Comparison of ENCODE assay signal across 21 cellular contexts in genomic region chr1:206593351-206593925, GRCh38. TPM values are rescaled to one million over a fixed set of nuclear protein-coding genes. Genes with fewer than 3 reads are reported as not detected.
DNase-seq lines count a peak whose midpoint lies in the region; ATAC-seq and TF ChIP-seq lines count a peak whose summit lies in the region.
"Had no signal": no experiment of that assay in that cellular context is flagged by ENCODE, and none has a peak within 500 bp of the region (broad histone marks: within the 10 kb centered on the region; RNA-seq: fewer than 3 reads in every experiment).

No MANE protein-coding gene starts in this region.

- ATAC-seq in activated T-cell treated with anti-CD3 and anti-CD28 coated beads, Interleukin-2, amount 50 U/mL, for 72 hours (replicated peaks in 1 of 2): no peak
- ATAC-seq in IMR-90 (ENCODE audit: low read depth) (no peak), psoas muscle (no peak), GM21786 (IDR thresholded peaks at IDR 0.05; ENCODE audit: unreplicated experiment) (no peak)
- no peak for ATAC-seq in activated naive CD8-positive, alpha-beta T cell treated with anti-CD3 and anti-CD28 coated beads, Interleukin-2, amount 50 U/mL, for 24 hours
- ATAC-seq: heart right ventricle, left colon had no signal

- H3K36me3 ChIP-seq in IMR-90 (ENCODE audit: control insufficient read depth, insufficient read depth, low read length) (peaks cover 21% of the 10 kb centered on the region), psoas muscle (ENCODE audit: insufficient read depth in 1 of 2, low read depth in 1 of 2) (peaks cover 17 to 98% of the 10 kb centered on the region in 2 donors)

- no peak for DNase-seq in activated T-cell treated with anti-CD3 and anti-CD28 coated beads, Interleukin-2, amount 50 U/mL, for 72 hours
- DNase-seq in activated T-cell treated with anti-CD3 and anti-CD28 coated beads for 4 hours (no peak), IMR-90 (no peak), psoas muscle (no peak), UCSD-AML1 (lab: John Stamatoyannopoulos, UW; ENCODE audit: unreplicated experiment) (no peak), glomerular visceral epithelial cell (ENCODE audit: extremely low spot score) (no peak)
- DNase-seq in activated naive CD8-positive, alpha-beta T cell treated with anti-CD3 and anti-CD28 coated beads, Interleukin-2, amount 50 U/mL, for 24 hours: no peak
- DNase-seq: activated CD4-positive, alpha-beta T cell treated with anti-CD3 and anti-CD28 coated beads, Interleukin-2, amount 50 U/mL, for 1 hour; BE2C; Calu3; erythroblast; heart right ventricle; left colon; mesendoderm; NCI-H1105; NCI-H1930; NCI-H69; T-helper 2 cell had no signal

- POLR2A ChIA-PET in IMR-90 (lab: Charles Lee; ENCODE audit: unreplicated experiment): no interaction called here

- H3K9ac ChIP-seq in IMR-90 (ENCODE audit: low read depth, low read length): no peak overlapping the region

- peaks cover 15 to 55% of the 10 kb centered on the region in 2 donors for H3K36me3 Mint-ChIP-seq in activated T-cell treated with anti-CD3 and anti-CD28 coated beads, Interleukin-2, amount 50 U/mL, for 72 hours (ENCODE audit: insufficient read depth in 2 of 2)
- H3K36me3 Mint-ChIP-seq in activated naive CD8-positive, alpha-beta T cell treated with anti-CD3 and anti-CD28 coated beads, Interleukin-2, amount 50 U/mL, for 24 hours (ENCODE audit: low read depth): peaks cover 75% of the 10 kb centered on the region

- intact Hi-C loops in IMR-90 (cut with micrococcal nuclease) (no loop called here), psoas muscle (cut with DNase I) (no loop called here)

- no peak for TF ChIP-seq RAD21 in IMR-90 (IDR thresholded peaks at IDR 0.05; ENCODE audit: low read length)

- no peak overlapping the region for H2BK5ac ChIP-seq in IMR-90 (ENCODE audit: low read depth, low read length, poor library complexity, severe bottlenecking)

- H3K79me1 ChIP-seq in IMR-90 (ENCODE audit: low read depth in 1 of 2, low read length in 2 of 2): peaks cover 0 to 10% of the 10 kb centered on the region in 2 experiments; a peak in 1 of 4 replicates

- CTCF ChIA-PET in IMR-90 (lab: Yijun Ruan, JAX): interaction anchor here (0.6 to 1.4 kb wide), 4 partner anchors 19 to 390 kb away, joined by 3 read pairs; partner anchors contain the start of gene EIF2D

- H3K27me3 ChIP-seq in IMR-90 (ENCODE audit: control insufficient read depth, insufficient read depth, low read length): no peaks in the 10 kb centered on the region
- no peaks in the 10 kb centered on the region for H3K27me3 ChIP-seq in psoas muscle (ENCODE audit: insufficient read depth in 3 of 3, low read length in 2 of 3)
- H3K27me3 ChIP-seq: BE2C, heart right ventricle had no signal

- H3K4me1 ChIP-seq in IMR-90 (ENCODE audit: control insufficient read depth, insufficient read depth, low read length) (peaks cover 7% of the 10 kb centered on the region), psoas muscle (peaks cover 22% of the 10 kb centered on the region)
- H3K4me1 ChIP-seq: BE2C, HAP-1 had no signal

- H2BK15ac ChIP-seq in IMR-90 (ENCODE audit: low read depth, low read length): no peak overlapping the region

- no peak overlapping the region for H3K4me3 Mint-ChIP-seq in activated T-cell treated with anti-CD3 and anti-CD28 coated beads, Interleukin-2, amount 50 U/mL, for 72 hours
- H3K4me3 Mint-ChIP-seq in activated naive CD8-positive, alpha-beta T cell treated with anti-CD3 and anti-CD28 coated beads, Interleukin-2, amount 50 U/mL, for 24 hours: no peak overlapping the region

- H3K23ac ChIP-seq in IMR-90 (ENCODE audit: low read depth, low read length): no peak overlapping the region

- peaks cover 50% of the 10 kb centered on the region for H3K4me1 Mint-ChIP-seq in activated T-cell treated with anti-CD3 and anti-CD28 coated beads, Interleukin-2, amount 50 U/mL, for 72 hours (ENCODE audit: low read depth)
- H3K4me1 Mint-ChIP-seq in activated naive CD8-positive, alpha-beta T cell treated with anti-CD3 and anti-CD28 coated beads, Interleukin-2, amount 50 U/mL, for 24 hours: peaks cover 43% of the 10 kb centered on the region

- no peaks in the 10 kb centered on the region for H3K27me3 Mint-ChIP-seq in activated T-cell treated with anti-CD3 and anti-CD28 coated beads, Interleukin-2, amount 50 U/mL, for 72 hours (ENCODE audit: low read depth)
- H3K27me3 Mint-ChIP-seq in activated naive CD8-positive, alpha-beta T cell treated with anti-CD3 and anti-CD28 coated beads, Interleukin-2, amount 50 U/mL, for 24 hours: no peaks in the 10 kb centered on the region

- H2AFZ ChIP-seq in IMR-90 (replicated peaks; ENCODE audit: low read length, poor library complexity): no peak overlapping the region

- H3K4me3 ChIP-seq in IMR-90 (ENCODE audit: insufficient read depth, low read depth, low read length) (no peak overlapping the region), psoas muscle (no peak overlapping the region)
- H3K4me3 ChIP-seq: HAP-1, heart right ventricle, smooth muscle cell had no signal

- dilution Hi-C loops in IMR-90 (cut with HindIII; ENCODE audit: low sequenced_read_pairs, unreplicated experiment): no loop called here

- H3K9me3 Mint-ChIP-seq in activated T-cell treated with anti-CD3 and anti-CD28 coated beads, Interleukin-2, amount 50 U/mL, for 72 hours: no peaks in the 10 kb centered on the region
- no peaks in the 10 kb centered on the region for H3K9me3 Mint-ChIP-seq in activated naive CD8-positive, alpha-beta T cell treated with anti-CD3 and anti-CD28 coated beads, Interleukin-2, amount 50 U/mL, for 24 hours

- no peak overlapping the region for H3K4me2 ChIP-seq in IMR-90 (ENCODE audit: low read depth, low read length)
- H3K4me2 ChIP-seq: smooth muscle cell had no signal

- H3K4ac ChIP-seq in IMR-90 (ENCODE audit: low read depth, low read length): no peak overlapping the region

- no peak overlapping the region for H2BK20ac ChIP-seq in IMR-90 (ENCODE audit: low read depth, low read length)

- no peak overlapping the region for H2BK120ac ChIP-seq in IMR-90 (ENCODE audit: low read depth, low read length)

- no TSS peak for BruUV-seq in IMR-90 (replicated peaks; lab: Mats Ljungman, UMichigan)

- H3K56ac ChIP-seq in IMR-90 (ENCODE audit: extremely low read depth, insufficient read depth, low read length): no peak overlapping the region

- H3K14ac ChIP-seq in IMR-90 (replicated peaks; ENCODE audit: low read depth, low read length): no peak overlapping the region

- TF ChIP-seq CTCF in IMR-90 (conservative IDR thresholded peaks at IDR 0.05; ENCODE audit: low read depth, low read length) (no peak), psoas muscle (IDR thresholded peaks at IDR 0.05) (no peak)

- H3K18ac ChIP-seq in IMR-90 (ENCODE audit: low read depth, low read length): no peak overlapping the region

- no peak overlapping the region for H4K5ac ChIP-seq in IMR-90 (ENCODE audit: low read depth, low read length)

- peak overlapping the region; percentile 37 for H2AK9ac ChIP-seq in IMR-90 (replicated peaks; ENCODE audit: low read depth, low read length, poor library complexity)

- H2AK5ac ChIP-seq in IMR-90 (ENCODE audit: low read depth, low read length): no peak overlapping the region

- peaks cover 15% of the 10 kb centered on the region for H3K9me1 ChIP-seq in IMR-90 (ENCODE audit: insufficient read depth, low read length)

- no peak overlapping the region for H4K8ac ChIP-seq in IMR-90 (ENCODE audit: low read depth in 2 of 2, low read length in 2 of 2)

- WGBS in IMR-90 (ENCODE audit: extremely low coverage in 2 of 2, insufficient read length in 1 of 2), 2 experiments: no CpG with 5 or more reads among the region's 7 CpGs
- 92 to 94% (median 92%) methylated on average over 6 to 7 of the region's 7 CpGs for WGBS in psoas muscle, 3 donors

- H3K9me3 ChIP-seq in IMR-90 (ENCODE audit: control insufficient read depth, insufficient read depth, low read length): no peaks in the 10 kb centered on the region
- H3K9me3 ChIP-seq in psoas muscle: no peaks in the 10 kb centered on the region
- H3K9me3 ChIP-seq: BE2C, HAP-1, heart right ventricle had no signal

- TF ChIP-seq POLR2A in IMR-90 (IDR thresholded peaks at IDR 0.05; ENCODE audit: low read depth, low read length): no peak

- no peak overlapping the region for H3K27ac ChIP-seq in IMR-90 (ENCODE audit: insufficient read depth, low read length)
- H3K27ac ChIP-seq in psoas muscle: peak overlapping the region; percentile 56
- H3K27ac ChIP-seq: heart right ventricle had no signal

- H4K91ac ChIP-seq in IMR-90 (ENCODE audit: insufficient read depth, low read depth, low read length): no peak overlapping the region

- peak overlapping the region; percentile 99 for H3K27ac Mint-ChIP-seq in activated T-cell treated with anti-CD3 and anti-CD28 coated beads, Interleukin-2, amount 50 U/mL, for 72 hours
- H3K27ac Mint-ChIP-seq in activated naive CD8-positive, alpha-beta T cell treated with anti-CD3 and anti-CD28 coated beads, Interleukin-2, amount 50 U/mL, for 24 hours: peak overlapping the region; percentile 55

- in situ Hi-C loops in IMR-90 (cut with MboI; ENCODE audit: low sequenced_read_pairs): no loop called here

- H4K20me1 ChIP-seq in IMR-90 (ENCODE audit: insufficient read depth, low read length): 0 out of 2 replicates have a peak, but pooled peaks cover 2% of the 10 kb centered on the region

TF ChIP-seq in IMR-90, 13 proteins besides CTCF, POLR2A, EP300 and RAD21 (continues in another document):
- TF ChIP-seq CHD1 (IDR thresholded peaks at IDR 0.05; ENCODE audit: low read depth, low read length): no peak
- no peak for TF ChIP-seq MXI1 (IDR thresholded peaks at IDR 0.05; ENCODE audit: borderline replicate concordance, low read depth, low read length)
- no peak for TF ChIP-seq CEBPB (IDR thresholded peaks at IDR 0.05; ENCODE audit: low read depth, low read length)

RNA-seq across cellular contexts. Expression of gene EIF2D, which starts 18.8 kb away (rescaled TPM):
- 100 to 1,000 TPM; 129 to 158 TPM for total RNA-seq in activated T-cell treated with anti-CD3 and anti-CD28 coated beads, Interleukin-2, amount 50 U/mL, for 72 hours
- total RNA-seq in IMR-90 (2012; rRNA removed): 51.7 and 69.4 TPM in 2 replicates
- polyA plus RNA-seq in IMR-90 (2012; rRNA removed): 58.7 and 64.3 TPM in 2 replicates
- 39.4 and 47.6 TPM in 2 replicates for polyA plus RNA-seq in IMR-90 (2012; cell fraction: cytosol; rRNA removed)
- 35.3 and 72.9 TPM in 2 replicates for polyA plus RNA-seq in IMR-90 (2012; cell fraction: nucleus; rRNA removed; ENCODE audit: low replicate concordance)
- 10 to 100 TPM; 32.1 to 41.8 (median 37.6) TPM for total RNA-seq in psoas muscle
- polyA plus RNA-seq in psoas muscle: 10 to 100 TPM; 21.4 to 40.3 (median 32.8) TPM

RNA-seq across cellular contexts. Expression of gene DYRK3, which starts 41.9 kb away (rescaled TPM):
- 1 to 10 TPM; 5.9 to 8.7 TPM for total RNA-seq in activated T-cell treated with anti-CD3 and anti-CD28 coated beads, Interleukin-2, amount 50 U/mL, for 72 hours
- total RNA-seq in IMR-90 (2012; rRNA removed) (21.1 and 22.0 TPM in 2 replicates), psoas muscle (1 to 10 TPM in 3 of 4 donors, under 1 TPM in 1; 0.57 to 2.0 (median 1.4) TPM)
- polyA plus RNA-seq in IMR-90 (2012; rRNA removed) (4.6 and 5.5 TPM in 2 replicates), psoas muscle (1 to 10 TPM in 2 of 3 donors, under 1 TPM in 1; 0.25 to 1.2 (median 1.0) TPM)
- polyA plus RNA-seq in IMR-90 (2012; cell fraction: cytosol; rRNA removed): 2.2 and 3.2 TPM in 2 replicates
- polyA plus RNA-seq in IMR-90 (2012; cell fraction: nucleus; rRNA removed; ENCODE audit: low replicate concordance): 2.4 and 9.7 TPM in 2 replicates
